Comparison of ENCODE assay signal across 12 cellular contexts in the genomic region with DNA sequence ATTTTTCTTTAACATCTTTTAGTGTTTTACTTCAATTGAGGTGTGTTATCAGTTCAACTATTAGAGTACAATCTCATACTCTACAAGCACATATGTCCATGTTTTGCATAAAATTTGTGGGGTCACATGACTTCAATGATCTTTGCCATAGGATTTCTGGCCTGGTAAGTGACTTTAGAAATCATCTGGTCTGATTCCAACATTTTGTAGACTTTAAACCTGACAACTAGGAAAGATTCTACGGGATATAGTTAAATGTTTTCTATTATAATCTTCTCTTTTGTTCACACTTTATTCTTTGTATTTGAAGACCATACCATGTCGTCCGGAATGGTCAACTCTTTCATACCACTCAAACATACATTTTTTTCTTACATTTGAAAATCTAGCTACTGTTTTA.
DNase-seq lines count a peak whose midpoint lies in the region; ATAC-seq, FAIRE-seq and TF ChIP-seq lines count a peak whose summit lies in the region.
"Had no signal": no experiment of that assay in that cellular context is flagged by ENCODE, and none has a peak within 500 bp of the region (broad histone marks: within the 10 kb centered on the region; RNA-seq: fewer than 3 reads in every experiment).

No MANE protein-coding gene starts in this region.

- no peak for ATAC-seq in IMR-90 (ENCODE audit: low read depth)
- no peak for ATAC-seq in body of pancreas
- ATAC-seq in HepG2 = no peak
- ATAC-seq in activated CD4-positive, CD25-positive, alpha-beta regulatory T cell treated with anti-CD3 and anti-CD28 coated beads, Interleukin-2, amount 50 U/mL, for 24 hours = no peak
- no peak for ATAC-seq in HG03342 (IDR thresholded peaks at IDR 0.05; ENCODE audit: unreplicated experiment)

- H3K27ac ChIP-seq in ACC112 (ENCODE audit: low read depth, low read length) (no peak overlapping the region), IMR-90 (ENCODE audit: insufficient read depth, low read length) (no peak overlapping the region), body of pancreas (peak overlapping the region in 3 of 4 donors; percentile 21 to 70 (median 41)), HepG2 (ENCODE audit: extremely low read length, insufficient read depth, low read length) (no peak overlapping the region), Peyer's patch (no peak overlapping the region)
- H3K27ac ChIP-seq: A549 had no signal

- H3K9me3 ChIP-seq in IMR-90 (ENCODE audit: control insufficient read depth, insufficient read depth, low read length) (no peaks in the 10 kb centered on the region), body of pancreas (no peaks in the 10 kb centered on the region), HepG2 (ENCODE audit: low read length) (no peaks in the 10 kb centered on the region), Peyer's patch (no peaks in the 10 kb centered on the region)
- H3K9me3 ChIP-seq: A549 had no signal

- no peak overlapping the region; the same call in 1 of the 2 replicates for H4K5ac ChIP-seq in IMR-90 (ENCODE audit: low read depth, low read length)

- intact Hi-C loops in IMR-90 (cut with micrococcal nuclease) = loop anchor here (5.0 kb wide), 1 partner anchor 910 kb away; no protein-coding TSS in a partner anchor
- intact Hi-C loops in body of pancreas (cut with DNase I) = loop anchor here (10.0 kb wide), 1 partner anchor 152 kb away; a partner anchor contains a TSS
- intact Hi-C loops in HepG2 (cut with micrococcal nuclease; ENCODE audit: unreplicated experiment) = loop anchor here (5.0 kb wide), 2 partner anchors 70 to 910 kb away; no protein-coding TSS in a partner anchor

- CTCF ChIA-PET in IMR-90 (lab: Yijun Ruan, JAX) (interaction anchor here (0.6 to 2.0 kb wide), 12 partner anchors 155 to 390 kb away, joined by 3 to 12 read pairs (median 5); no protein-coding TSS in a partner anchor), HepG2 (lab: Yijun Ruan, JAX; ENCODE audit: low intra/inter-chr PET ratio, low total read pairs) (interaction anchor here (1.3 to 4.0 kb wide), 4 partner anchors 149 to 335 kb away, joined by 4 to 50 read pairs (median 20); a partner anchor contains a TSS)

- no peak overlapping the region for H3K14ac ChIP-seq in IMR-90 (replicated peaks; ENCODE audit: low read depth, low read length)

- no peaks in the 10 kb centered on the region for H3K9me1 ChIP-seq in IMR-90 (ENCODE audit: insufficient read depth, low read length)

- DNase-seq in IMR-90 (no peak), body of pancreas (no peak), HepG2 (ENCODE audit: low spot score) (no peak), Peyer's patch (no peak), cerebellar cortex (ENCODE audit: low spot score) (no peak)
- DNase-seq: H7, NCI-H1048, NCI-H1436 treated with DMSO at 0.1 percent for 48 hours had no signal

- peak overlapping the region; percentile 5 for H2AFZ ChIP-seq in ACC112 (ENCODE audit: low read length, unreplicated experiment)
- no peak overlapping the region for H2AFZ ChIP-seq in IMR-90 (replicated peaks; ENCODE audit: low read length, poor library complexity)
- H2AFZ ChIP-seq in HepG2 (ENCODE audit: low read length) = no peak overlapping the region

- no peak overlapping the region for H2BK120ac ChIP-seq in IMR-90 (ENCODE audit: low read depth, low read length)

- H3K56ac ChIP-seq in IMR-90 (ENCODE audit: extremely low read depth, insufficient read depth, low read length) = no peak overlapping the region

- H4K20me1 ChIP-seq in IMR-90 (ENCODE audit: insufficient read depth, low read length) (no peaks in the 10 kb centered on the region), HepG2 (ENCODE audit: insufficient read depth, low read length) (no peaks in the 10 kb centered on the region)

- H3K23ac ChIP-seq in IMR-90 (ENCODE audit: low read depth, low read length) = no peak overlapping the region

- peaks cover 14% of the 10 kb centered on the region for H3K4me1 ChIP-seq in ACC112 (ENCODE audit: control insufficient read depth, insufficient read depth, low read length, unreplicated experiment)
- H3K4me1 ChIP-seq in IMR-90 (ENCODE audit: control insufficient read depth, insufficient read depth, low read length) = no peaks in the 10 kb centered on the region; the same call in 1 of the 2 replicates
- peaks cover 27% of the 10 kb centered on the region for H3K4me1 ChIP-seq in body of pancreas
- peaks cover 10% of the 10 kb centered on the region for H3K4me1 ChIP-seq in HepG2 (ENCODE audit: insufficient read depth, low read length)
- H3K4me1 ChIP-seq in Peyer's patch = no peaks in the 10 kb centered on the region

- H2BK20ac ChIP-seq in IMR-90 (ENCODE audit: low read depth, low read length) = no peak overlapping the region

- WGBS in IMR-90 (ENCODE audit: extremely low coverage in 2 of 2, insufficient read length in 1 of 2), 2 experiments = 20% methylated on average over 2 of the region's 3 CpGs; no CpG with 5 or more reads in 1 of the 2 experiments
- WGBS in body of pancreas, 2 donors = 17 to 19% methylated on average over 3 of the region's 3 CpGs
- WGBS in HepG2 (ENCODE audit: low lambda C conversion rate) = 3% methylated on average over 3 of the region's 3 CpGs

- H3K9ac ChIP-seq in IMR-90 (ENCODE audit: low read depth, low read length) = no peak overlapping the region
- no peak overlapping the region for H3K9ac ChIP-seq in HepG2 (ENCODE audit: insufficient read depth, low read depth, low read length)

- peak overlapping the region; percentile 54 for H2BK5ac ChIP-seq in IMR-90 (ENCODE audit: low read depth, low read length, poor library complexity, severe bottlenecking)

- POLR2A ChIA-PET in IMR-90 (lab: Charles Lee; ENCODE audit: unreplicated experiment) (no interaction called here), HepG2 (lab: Yijun Ruan, JAX) (no interaction called here)

- H3K79me1 ChIP-seq in IMR-90 (ENCODE audit: low read depth in 1 of 2, low read length in 2 of 2) = no peaks in the 10 kb centered on the region

- peak overlapping the region; percentile 33; the same call in 1 of the 3 replicates for H2BK15ac ChIP-seq in IMR-90 (ENCODE audit: low read depth, low read length)

- TF ChIP-seq POLR2A in IMR-90 (IDR thresholded peaks at IDR 0.05; ENCODE audit: low read depth, low read length) (no peak), body of pancreas (IDR thresholded peaks at IDR 0.05) (no peak), HepG2 (IDR thresholded peaks at IDR 0.05; ENCODE audit: insufficient read depth in 1 of 2, low read depth in 2 of 2, low read length in 2 of 2) (no peak), Peyer's patch (IDR thresholded peaks at IDR 0.05) (no peak)

- TF ChIP-seq RAD21 in IMR-90 (IDR thresholded peaks at IDR 0.05; ENCODE audit: low read length) (no peak), HepG2 (CRISPR knock-in tag; IDR thresholded peaks at IDR 0.05) (no peak)

- TF ChIP-seq EP300 in HepG2 (IDR thresholded peaks at IDR 0.05; ENCODE audit: low read depth in 2 of 2, low read length in 2 of 2) (no peak), HepG2 (CRISPR knock-in tag; IDR thresholded peaks at IDR 0.05; ENCODE audit: borderline replicate concordance) (no peak)

- in situ Hi-C loops in IMR-90 (cut with MboI; ENCODE audit: low sequenced_read_pairs) (no loop called here), HepG2 (cut with HindIII; ENCODE audit: extremely low pct_ligation_motif_present, low pct_unique_long_range_greater_than_20kb) (loop anchor here (5.0 kb wide), 1 partner anchor 335 kb away; no protein-coding TSS in a partner anchor)

- H2AK5ac ChIP-seq in IMR-90 (ENCODE audit: low read depth, low read length) = no peak overlapping the region

- H3K4me3 ChIP-seq in ACC112 (ENCODE audit: low read depth, low read length) = no peak overlapping the region
- H3K4me3 ChIP-seq in IMR-90 (ENCODE audit: insufficient read depth, low read depth, low read length) = no peak overlapping the region
- H3K4me3 ChIP-seq in body of pancreas = no peak overlapping the region
- no peak overlapping the region for H3K4me3 ChIP-seq in HepG2 (replicated peaks in 1 of 3; ENCODE audit: insufficient read depth in 1 of 3, low read depth in 2 of 3, low read length in 3 of 3)
- no peak overlapping the region for H3K4me3 ChIP-seq in Peyer's patch
- H3K4me3 ChIP-seq: A549 had no signal

- H4K8ac ChIP-seq in IMR-90 (ENCODE audit: low read depth in 2 of 2, low read length in 2 of 2) = no peak overlapping the region

- FAIRE-seq in HepG2 (lab: Jason Lieb, UNC) = no peak
- FAIRE-seq: A549 had no signal

- H3K4ac ChIP-seq in IMR-90 (ENCODE audit: low read depth, low read length) = no peak overlapping the region

- H2AK9ac ChIP-seq in IMR-90 (replicated peaks; ENCODE audit: low read depth, low read length, poor library complexity) = no peak overlapping the region

- H3K79me2 ChIP-seq in ACC112 (ENCODE audit: control insufficient read depth, insufficient read depth, low read length, unreplicated experiment) = no peaks in the 10 kb centered on the region
- no peaks in the 10 kb centered on the region for H3K79me2 ChIP-seq in HepG2 (ENCODE audit: insufficient read depth, low read length)

- TF ChIP-seq CTCF in IMR-90 (conservative IDR thresholded peaks at IDR 0.05; ENCODE audit: low read depth, low read length) (no peak), body of pancreas (IDR thresholded peaks at IDR 0.05) (no peak), HepG2 (CRISPR knock-in tag; IDR thresholded peaks at IDR 0.05) (no peak), Peyer's patch (IDR thresholded peaks at IDR 0.05) (no peak)

- H3K36me3 ChIP-seq in ACC112 (ENCODE audit: insufficient read depth, low read length) (no peaks in the 10 kb centered on the region), IMR-90 (ENCODE audit: control insufficient read depth, insufficient read depth, low read length) (no peaks in the 10 kb centered on the region), body of pancreas (replicated peaks in 1 of 2; ENCODE audit: insufficient read depth in 1 of 2, low read depth in 2 of 2) (no peaks in the 10 kb centered on the region), HepG2 (replicated peaks in 1 of 2; ENCODE audit: control insufficient read depth in 1 of 2, insufficient read depth in 2 of 2, low read length in 2 of 2) (no peaks in the 10 kb centered on the region), Peyer's patch (no peaks in the 10 kb centered on the region)

- H3K27me3 ChIP-seq in ACC112 (ENCODE audit: insufficient read depth, low read length) = no peaks in the 10 kb centered on the region
- H3K27me3 ChIP-seq in IMR-90 (ENCODE audit: control insufficient read depth, insufficient read depth, low read length) = no peaks in the 10 kb centered on the region
- H3K27me3 ChIP-seq in body of pancreas = no peaks in the 10 kb centered on the region
- no peaks in the 10 kb centered on the region for H3K27me3 ChIP-seq in HepG2 (ENCODE audit: control insufficient read depth in 1 of 2, insufficient read depth in 2 of 2, low read length in 2 of 2)
- H3K27me3 ChIP-seq in Peyer's patch = no peaks in the 10 kb centered on the region

- H3K4me2 ChIP-seq in IMR-90 (ENCODE audit: low read depth, low read length) (no peak overlapping the region; the same call in 1 of the 2 replicates), HepG2 (ENCODE audit: low read depth, low read length) (no peak overlapping the region)

- no peak overlapping the region for H4K91ac ChIP-seq in IMR-90 (ENCODE audit: insufficient read depth, low read depth, low read length)

- no TSS peak for BruUV-seq in IMR-90 (replicated peaks; lab: Mats Ljungman, UMichigan)
- BruUV-seq in HepG2 (replicated peaks; lab: Mats Ljungman, UMichigan) = no TSS peak

- dilution Hi-C loops in IMR-90 (cut with HindIII; ENCODE audit: low sequenced_read_pairs, unreplicated experiment) = no loop called here

- no peak overlapping the region for H3K18ac ChIP-seq in IMR-90 (ENCODE audit: low read depth, low read length)

Comparison
In these comparisons a context has a peak if more than half of its experiments do, and no peak if none do; other contexts are left out.
1. H3K27ac ChIP-seq: peak in body of pancreas (3 of 4); none in ACC112 (single experiment), IMR-90 (single experiment), HepG2 (single experiment) and Peyer's patch (0 of 4).